In genomic region chr18:12686100-12686499, GRCh38 we compare ENCODE assay signal across 11 cellular contexts. TPM values are rescaled to one million over a fixed set of nuclear protein-coding genes. Genes with fewer than 3 reads are reported as not detected.
DNase-seq lines count a peak whose midpoint lies in the region; ATAC-seq, FAIRE-seq and TF ChIP-seq lines count a peak whose summit lies in the region.
"Had no signal": no experiment of that assay in that cellular context is flagged by ENCODE, and none has a peak within 500 bp of the region (broad histone marks: within the 10 kb centered on the region; RNA-seq: fewer than 3 reads in every experiment).

No MANE protein-coding gene starts in this region.

- no peak overlapping the region for H3K4me3 Mint-ChIP-seq in neural crest cell

- ATAC-seq in GM12878, result peak; percentile 59; the same call in 2 of the 3 replicates
- no peak for ATAC-seq in GM19351 (IDR thresholded peaks at IDR 0.05; ENCODE audit: unreplicated experiment)

- DNase-seq in NCI-H748 (lab: John Stamatoyannopoulos, UW; ENCODE audit: unreplicated experiment) (peak; percentile 23), NCI-H748 treated with DMSO at 0.1 percent for 48 hours (lab: John Stamatoyannopoulos, UW) (no peak), NB4 (ENCODE audit: low read depth) (peak; percentile 50), GM12878 (ENCODE audit: low read depth, low spot score) (no peak), neural crest cell (ENCODE audit: low read depth, low spot score) (no peak), OCI-M2 (lab: John Stamatoyannopoulos, UW; ENCODE audit: unreplicated experiment) (no peak), NCI-H526 treated with DMSO at 0.1 percent for 48 hours (lab: John Stamatoyannopoulos, UW) (no peak)
- DNase-seq: kidney had no signal

- no peak overlapping the region for H3K4me2 ChIP-seq in GM12878 (ENCODE audit: control insufficient read depth, insufficient read depth)
- H3K4me2 ChIP-seq: BLaER1 treated with 17β-estradiol and CSF1 and Interleukin-3, amounts not matched to agents 10 nM and 100 nM had no signal

- RAD21 ChIA-PET in GM12878 (lab: Charles Lee; ENCODE audit: unreplicated experiment), result no interaction called here

- no peak overlapping the region for H3K27ac Mint-ChIP-seq in neural crest cell (ENCODE audit: unreplicated experiment)

- TF ChIP-seq CTCF in NB4 (IDR thresholded peaks at IDR 0.05; ENCODE audit: low read depth, low read length) (peak; percentile 19), GM12878 (IDR thresholded peaks at IDR 0.05 in 2 of 3, conservative IDR thresholded peaks at IDR 0.05 in 1 of 3; ENCODE audit: control insufficient read depth in 2 of 3, extremely low read depth in 1 of 3, insufficient read depth in 1 of 3, low read depth in 3 of 3, low read length in 3 of 3) (peak in 1 of 3 experiments; percentile 33; a peak in 1 of 6 replicates), neural crest cell (conservative IDR thresholded peaks at IDR 0.05) (peak; percentile 26)

- no peak overlapping the region for H3K4me3 ChIP-seq in NB4 (ENCODE audit: low read depth, low read length)
- H3K4me3 ChIP-seq in GM12878, result no peak overlapping the region
- H3K4me3 ChIP-seq: BLaER1 treated with 17β-estradiol and CSF1 and Interleukin-3, amounts not matched to agents 10 nM and 100 nM; coronary artery had no signal

- no TSS peak for BruUV-seq in GM12878 (replicated peaks; lab: Mats Ljungman, UMichigan)

- POLR2A ChIA-PET in GM12878 (lab: Charles Lee), result no interaction called here

- no peaks in the 10 kb centered on the region for H3K9me3 ChIP-seq in GM12878 (replicated peaks; ENCODE audit: control insufficient read depth, insufficient read depth, low read length)
- H3K9me3 ChIP-seq: BLaER1 treated with 17β-estradiol and CSF1 and Interleukin-3, amounts not matched to agents 10 nM and 100 nM had no signal

- CTCF ChIA-PET in GM12878 (lab: Yijun Ruan, JAX), result interaction anchor here (0.7 to 1.0 kb wide), 2 partner anchors 209 to 249 kb away, joined by 3 to 4 read pairs; no protein-coding TSS in a partner anchor

- H3K36me3 Mint-ChIP-seq in neural crest cell (ENCODE audit: low read depth), result no peaks in the 10 kb centered on the region

- no peak overlapping the region for H3K27ac ChIP-seq in GM12878 (ENCODE audit: control insufficient read depth, insufficient read depth)
- H3K27ac ChIP-seq: BLaER1 treated with 17β-estradiol and CSF1 and Interleukin-3, amounts not matched to agents 10 nM and 100 nM; coronary artery had no signal

- no peak overlapping the region for H2AFZ ChIP-seq in GM12878 (ENCODE audit: control insufficient read depth, low read depth, low read length)

- peaks cover 0 to 2% of the 10 kb centered on the region in 2 experiments; a peak in 2 of 4 replicates for H3K36me3 ChIP-seq in GM12878 (ENCODE audit: control insufficient read depth in 2 of 2, insufficient read depth in 2 of 2, low read length in 1 of 2)

- 67% methylated on average over 3 of the region's 3 CpGs for WGBS in GM12878 (ENCODE audit: insufficient coverage, insufficient replicate concordance, low lambda C conversion rate, missing lambda C conversion rate)

- 0 out of 2 replicates have a peak, but pooled peaks have one; percentile 15 for TF ChIP-seq RAD21 in GM12878 (IDR thresholded peaks at IDR 0.05; ENCODE audit: insufficient read depth, low read depth, low read length)

- no peak for FAIRE-seq in GM12878 (lab: Jason Lieb, UNC)
- FAIRE-seq: kidney had no signal

- no peaks in the 10 kb centered on the region for H3K27me3 Mint-ChIP-seq in neural crest cell (ENCODE audit: low read depth)

- no peak for TF ChIP-seq EP300 in GM12878 (IDR thresholded peaks at IDR 0.05; ENCODE audit: borderline replicate concordance in 1 of 2, control insufficient read depth in 1 of 2, low read depth in 2 of 2, low read length in 2 of 2)

- no peaks in the 10 kb centered on the region for H3K79me2 ChIP-seq in GM12878 (ENCODE audit: control insufficient read depth, insufficient read depth, low read length)

- no peaks in the 10 kb centered on the region for H4K20me1 ChIP-seq in GM12878 (ENCODE audit: control insufficient read depth, insufficient read depth)
- H4K20me1 ChIP-seq: BLaER1 treated with 17β-estradiol and CSF1 and Interleukin-3, amounts not matched to agents 10 nM and 100 nM had no signal

- no peak overlapping the region for H3K9ac ChIP-seq in GM12878 (ENCODE audit: control insufficient read depth, insufficient read depth, low read length)
- H3K9ac ChIP-seq: BLaER1 treated with 17β-estradiol and CSF1 and Interleukin-3, amounts not matched to agents 10 nM and 100 nM had no signal

- TF ChIP-seq POLR2A in NB4 (IDR thresholded peaks at IDR 0.05; ENCODE audit: extremely low read depth, insufficient read length), result no peak
- TF ChIP-seq POLR2A in GM12878 (IDR thresholded peaks at IDR 0.05; ENCODE audit: low read depth, low read length), result no peak

- in situ Hi-C loops in GM12878 (cut with MboI), result no loop called here

- intact Hi-C loops in GM12878 (cut with micrococcal nuclease; ENCODE audit: unreplicated experiment), result no loop called here

- no peaks in the 10 kb centered on the region for H3K4me1 ChIP-seq in GM12878 (ENCODE audit: control insufficient read depth, insufficient read depth, low read length)

- no peaks in the 10 kb centered on the region for H3K9me3 Mint-ChIP-seq in neural crest cell

- SMC1A ChIA-PET in GM12878 (lab: Charles Lee; ENCODE audit: uncharacterized antibody, unreplicated experiment), result no interaction called here

- no peaks in the 10 kb centered on the region for H3K4me1 Mint-ChIP-seq in neural crest cell

- no peaks in the 10 kb centered on the region for H3K27me3 ChIP-seq in GM12878 (replicated peaks in 1 of 2; ENCODE audit: control insufficient read depth in 2 of 2, insufficient read depth in 2 of 2, low read length in 1 of 2)
- H3K27me3 ChIP-seq: BLaER1 treated with 17β-estradiol and CSF1 and Interleukin-3, amounts not matched to agents 10 nM and 100 nM had no signal

TF ChIP-seq in GM12878, 131 proteins besides CTCF, POLR2A, EP300 and RAD21:
- TF ChIP-seq SMC3 (IDR thresholded peaks at IDR 0.05; ENCODE audit: borderline replicate concordance, low read length) (peak; percentile 6; the same call in 1 of the 2 replicates), ESRRA (IDR thresholded peaks at IDR 0.05; ENCODE audit: low read length) (no peak)

RNA-seq across cellular contexts. Expression of gene CEP76, which starts 16.4 kb away (rescaled TPM):
- 19.7 and 21.1 TPM in 2 replicates for total RNA-seq in GM12878 (2013; cell fraction: nucleolus; rRNA removed)
- 13.9 and 14.1 TPM in 2 replicates for total RNA-seq in GM12878 (2014; rRNA removed)
- 13.2 and 13.7 TPM in 2 replicates for total RNA-seq in GM12878 (2014; rRNA removed; fragmentation: Illumina TruSeq; extraction: Trizol)
- total RNA-seq in GM12878 (2021), result 10.1 and 11.9 TPM in 2 replicates
- polyA plus RNA-seq in GM12878 (2011; ENCODE audit: low read depth), result 3.6 TPM
- polyA plus RNA-seq in GM12878 (2011; rRNA removed), result 13.7 and 21.5 TPM in 2 replicates
- 7.6 and 8.5 TPM in 2 replicates for polyA plus RNA-seq in GM12878 (2011; cell fraction: cytosol; rRNA removed)
- 9.5 and 12.3 TPM in 2 replicates for polyA plus RNA-seq in GM12878 (2011; cell fraction: nucleus; rRNA removed)
- polyA plus RNA-seq in GM12878 (2012), result 5.2 and 5.4 TPM in 2 replicates
- polyA plus RNA-seq in GM12878 (2014; fragmentation: Illumina TruSeq; extraction: Trizol), result 10.7 and 13.5 TPM in 2 replicates
- polyA plus RNA-seq in GM12878 (2014; fragmentation: Nextera tagmentation; extraction: Ambion mirVana), result 1 to 10 TPM; 3.9 to 4.7 TPM
- 13.8 and 14.7 TPM in 2 replicates for polyA plus RNA-seq in GM12878 (2014; rRNA removed)
- 10 to 100 TPM; 12.8 to 14.9 TPM for polyA plus RNA-seq in GM12878 (2016; fragmentation: Nextera tagmentation; extraction: Ambion mirVana)
- polyA minus RNA-seq in GM12878 (2011; rRNA and poly(A)+ RNA removed), result 20.1 and 25.6 TPM in 2 replicates
- 5.9 and 6.3 TPM in 2 replicates for polyA minus RNA-seq in GM12878 (2011; cell fraction: cytosol; rRNA and poly(A)+ RNA removed)
- 8.6 and 10.4 TPM in 2 replicates for polyA minus RNA-seq in GM12878 (2011; cell fraction: nucleus; rRNA and poly(A)+ RNA removed)
- total RNA-seq in neural crest cell, result 11.2 and 15.4 TPM in 2 replicates

RNA-seq across cellular contexts. Expression of gene PSMG2, which starts 16.7 kb away (rescaled TPM):
- 24.6 and 24.8 TPM in 2 replicates for total RNA-seq in GM12878 (2013; cell fraction: nucleolus; rRNA removed)
- total RNA-seq in GM12878 (2014; rRNA removed) (117 and 134 TPM in 2 replicates), GM12878 (2014; rRNA removed; fragmentation: Illumina TruSeq; extraction: Trizol) (111 and 116 TPM in 2 replicates), GM12878 (2021) (87.0 and 88.5 TPM in 2 replicates), neural crest cell (61.4 and 69.0 TPM in 2 replicates)
- polyA plus RNA-seq in GM12878 (2011; ENCODE audit: low read depth), result 53.3 TPM
- polyA plus RNA-seq in GM12878 (2011; rRNA removed) (93.4 and 102 TPM in 2 replicates), GM12878 (2014; fragmentation: Illumina TruSeq; extraction: Trizol) (116 and 119 TPM in 2 replicates), GM12878 (2014; fragmentation: Nextera tagmentation; extraction: Ambion mirVana) (100 to 1,000 TPM; 168 to 268 TPM), GM12878 (2014; rRNA removed) (81.5 and 97.4 TPM in 2 replicates), GM12878 (2016; fragmentation: Nextera tagmentation; extraction: Ambion mirVana) (100 to 1,000 TPM; 156 to 174 TPM)
- 62.4 and 64.0 TPM in 2 replicates for polyA plus RNA-seq in GM12878 (2011; cell fraction: cytosol; rRNA removed)
- 34.3 and 37.0 TPM in 2 replicates for polyA plus RNA-seq in GM12878 (2011; cell fraction: nucleus; rRNA removed)
- polyA plus RNA-seq in GM12878 (2012), result 74.9 and 88.9 TPM in 2 replicates
- polyA minus RNA-seq in GM12878 (2011; rRNA and poly(A)+ RNA removed), result 54.7 and 59.0 TPM in 2 replicates
- 29.1 and 29.4 TPM in 2 replicates for polyA minus RNA-seq in GM12878 (2011; cell fraction: cytosol; rRNA and poly(A)+ RNA removed)
- polyA minus RNA-seq in GM12878 (2011; cell fraction: nucleus; rRNA and poly(A)+ RNA removed), result 8.1 and 11.1 TPM in 2 replicates

RNA-seq across cellular contexts. Expression of gene SPIRE1, which starts 28.2 kb away (rescaled TPM):
- total RNA-seq in GM12878 (2013; cell fraction: nucleolus; rRNA removed), result 0.07 TPM in 1 of 2 replicates, not detected in the other
- total RNA-seq in GM12878 (2014; rRNA removed), result 9.2 TPM in 2 replicates
- 7.6 and 8.6 TPM in 2 replicates for total RNA-seq in GM12878 (2014; rRNA removed; fragmentation: Illumina TruSeq; extraction: Trizol)
- 6.9 and 8.4 TPM in 2 replicates for total RNA-seq in GM12878 (2021)
- 0.43 TPM for polyA plus RNA-seq in GM12878 (2011; ENCODE audit: low read depth)
- polyA plus RNA-seq in GM12878 (2011; rRNA removed), result 0.18 and 0.19 TPM in 2 replicates
- polyA plus RNA-seq in GM12878 (2011; cell fraction: cytosol; rRNA removed), result 0.06 and 0.10 TPM in 2 replicates
- 0.06 and 0.09 TPM in 2 replicates for polyA plus RNA-seq in GM12878 (2011; cell fraction: nucleus; rRNA removed)
- 0.54 and 1.00 TPM in 2 replicates for polyA plus RNA-seq in GM12878 (2012)
- 7.3 and 7.6 TPM in 2 replicates for polyA plus RNA-seq in GM12878 (2014; fragmentation: Illumina TruSeq; extraction: Trizol)
- polyA plus RNA-seq in GM12878 (2014; fragmentation: Nextera tagmentation; extraction: Ambion mirVana), result 1 to 10 TPM; 1.9 to 2.6 TPM
- polyA plus RNA-seq in GM12878 (2014; rRNA removed), result 4.4 and 5.3 TPM in 2 replicates
- 1 to 10 TPM; 1.4 to 3.3 TPM for polyA plus RNA-seq in GM12878 (2016; fragmentation: Nextera tagmentation; extraction: Ambion mirVana)
- polyA minus RNA-seq in GM12878 (2011; rRNA and poly(A)+ RNA removed), result 0.07 and 0.10 TPM in 2 replicates
- 0.53 TPM in 1 of 2 replicates, not detected in the other for polyA minus RNA-seq in GM12878 (2011; cell fraction: cytosol; rRNA and poly(A)+ RNA removed)
- polyA minus RNA-seq in GM12878 (2011; cell fraction: nucleus; rRNA and poly(A)+ RNA removed), result under 0.01 TPM in 1 of 2 replicates, not detected in the other
- total RNA-seq in neural crest cell, result 34.9 and 40.5 TPM in 2 replicates

Comparison
In these comparisons a context has a peak if more than half of its experiments do, and no peak if none do; other contexts are left out.
1. DNase-seq: peak in NCI-H748 (single experiment) and NB4 (single experiment); none in NCI-H748 treated with DMSO at 0.1 percent for 48 hours (single experiment), GM12878 (single experiment), neural crest cell (single experiment), OCI-M2 (single experiment) and NCI-H526 treated with DMSO at 0.1 percent for 48 hours (single experiment).